Comparison of ENCODE assay signal across 6 cellular contexts in the genomic region with DNA sequence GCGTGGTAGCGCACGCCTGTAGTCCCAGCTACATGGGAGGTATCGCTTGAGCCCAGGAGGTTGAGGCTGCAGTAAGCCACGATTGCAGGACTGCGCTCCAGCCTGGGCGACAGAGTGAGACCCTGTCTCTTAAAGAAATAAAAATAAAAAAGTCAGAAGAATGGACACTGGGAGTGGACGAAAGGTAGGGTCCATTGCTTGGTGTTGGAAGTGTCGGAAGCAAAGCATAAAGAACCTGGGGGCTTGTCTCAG. TPM values are rescaled to one million over a fixed set of nuclear protein-coding genes. Genes with fewer than 3 reads are reported as not detected.
DNase-seq lines count a peak whose midpoint lies in the region; ATAC-seq and TF ChIP-seq lines count a peak whose summit lies in the region.

No MANE protein-coding gene starts in this region.

- peaks cover 17% of the 10 kb centered on the region for H3K4me1 ChIP-seq in lower lobe of right lung

- H3K36me3 ChIP-seq in lower lobe of right lung = no peaks in the 10 kb centered on the region

- H3K27me3 Mint-ChIP-seq in CD14-positive monocyte (ENCODE audit: low read depth in 3 of 3) = peaks cover 0 to 5% (median 4%) of the 10 kb centered on the region in 3 donors
- peaks cover 30% of the 10 kb centered on the region for H3K27me3 Mint-ChIP-seq in WTC11 (ENCODE audit: low read depth)

- no peaks in the 10 kb centered on the region for H3K9me3 Mint-ChIP-seq in CD14-positive monocyte
- H3K9me3 Mint-ChIP-seq in WTC11 = no peaks in the 10 kb centered on the region

- no peaks in the 10 kb centered on the region for H3K27me3 ChIP-seq in lower lobe of right lung (ENCODE audit: low read depth)

- DNase-seq in CD14-positive monocyte (ENCODE audit: low spot score) (no peak), WTC11 (ENCODE audit: low spot score) (no peak), lower lobe of right lung (no peak), NCI-H2081 (lab: John Stamatoyannopoulos, UW) (no peak), GOT3 (lab: John Stamatoyannopoulos, UW) (no peak), DMS79 treated with DMSO at 0.1 percent for 48 hours (lab: John Stamatoyannopoulos, UW) (no peak)

- no peak overlapping the region for H3K27ac ChIP-seq in lower lobe of right lung

- H3K36me3 Mint-ChIP-seq in CD14-positive monocyte (peaks cover 10 to 16% of the 10 kb centered on the region in 2 donors), WTC11 (no peaks in the 10 kb centered on the region)

- H3K4me3 ChIP-seq in lower lobe of right lung = peak overlapping the region; percentile 92

- intact Hi-C loops in CD14-positive monocyte (cut with micrococcal nuclease) = loop anchor here in 1 of 2 donors (5.0 to 10.0 kb wide), 3 partner anchors 33 to 280 kb away; a partner anchor contains a TSS
- intact Hi-C loops in lower lobe of right lung (cut with DNase I) = no loop called here

- H3K4me3 Mint-ChIP-seq in CD14-positive monocyte (peak overlapping the region; percentile 84 to 85), WTC11 (peak overlapping the region; percentile 53)

- no peak for ATAC-seq in WTC11
- peak in 1 of 2 donors; percentile 1 for ATAC-seq in lower lobe of right lung

- H3K27ac Mint-ChIP-seq in CD14-positive monocyte (peak overlapping the region in 2 of 7 donors; percentile 67 to 80), WTC11 (no peak overlapping the region)

- CTCF ChIA-PET in WTC11 (lab: Charles Lee) = interaction anchor here (2.5 kb wide), 1 partner anchor 10 kb away, joined by 11 read pairs; no protein-coding TSS in a partner anchor

- H3K9me3 ChIP-seq in lower lobe of right lung = no peaks in the 10 kb centered on the region

- TF ChIP-seq CTCF in CD14-positive monocyte (IDR thresholded peaks at IDR 0.05) (no peak), WTC11 (IDR thresholded peaks at IDR 0.05) (no peak), lower lobe of right lung (IDR thresholded peaks at IDR 0.05) (no peak)

- POLR2A ChIA-PET in WTC11 (lab: Charles Lee) = no interaction called here

- H3K4me1 Mint-ChIP-seq in CD14-positive monocyte (peaks cover 23% of the 10 kb centered on the region), WTC11 (peaks cover 30% of the 10 kb centered on the region)

TF ChIP-seq in WTC11, 78 proteins besides CTCF, POLR2A, EP300 and RAD21:
- no peak for TF ChIP-seq ZNF138 (CRISPR knock-in tag; conservative IDR thresholded peaks at IDR 0.05)
- no peak for TF ChIP-seq NR3C1 (CRISPR knock-in tag; conservative IDR thresholded peaks at IDR 0.05; ENCODE audit: low read depth)
- TF ChIP-seq, protein P1, sequence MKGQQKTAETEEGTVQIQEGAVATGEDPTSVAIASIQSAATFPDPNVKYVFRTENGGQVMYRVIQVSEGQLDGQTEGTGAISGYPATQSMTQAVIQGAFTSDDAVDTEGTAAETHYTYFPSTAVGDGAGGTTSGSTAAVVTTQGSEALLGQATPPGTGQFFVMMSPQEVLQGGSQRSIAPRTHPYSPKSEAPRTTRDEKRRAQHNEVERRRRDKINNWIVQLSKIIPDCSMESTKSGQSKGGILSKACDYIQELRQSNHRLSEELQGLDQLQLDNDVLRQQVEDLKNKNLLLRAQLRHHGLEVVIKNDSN (CRISPR knock-in tag; IDR thresholded peaks at IDR 0.05) = no peak
- TF ChIP-seq SOX15 (CRISPR knock-in tag; IDR thresholded peaks at IDR 0.05) = no peak
- TF ChIP-seq, protein P2, sequence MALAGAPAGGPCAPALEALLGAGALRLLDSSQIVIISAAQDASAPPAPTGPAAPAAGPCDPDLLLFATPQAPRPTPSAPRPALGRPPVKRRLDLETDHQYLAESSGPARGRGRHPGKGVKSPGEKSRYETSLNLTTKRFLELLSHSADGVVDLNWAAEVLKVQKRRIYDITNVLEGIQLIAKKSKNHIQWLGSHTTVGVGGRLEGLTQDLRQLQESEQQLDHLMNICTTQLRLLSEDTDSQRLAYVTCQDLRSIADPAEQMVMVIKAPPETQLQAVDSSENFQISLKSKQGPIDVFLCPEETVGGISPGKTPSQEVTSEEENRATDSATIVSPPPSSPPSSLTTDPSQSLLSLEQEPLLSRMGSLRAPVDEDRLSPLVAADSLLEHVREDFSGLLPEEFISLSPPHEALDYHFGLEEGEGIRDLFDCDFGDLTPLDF (CRISPR knock-in tag; IDR thresholded peaks at IDR 0.05) = no peak
- TF ChIP-seq TEAD4 (CRISPR knock-in tag; IDR thresholded peaks at IDR 0.05) = no peak
- no peak for TF ChIP-seq TEAD1 (CRISPR knock-in tag; IDR thresholded peaks at IDR 0.05)
- no peak for TF ChIP-seq ZNF219 (CRISPR knock-in tag; IDR thresholded peaks at IDR 0.05; ENCODE audit: borderline replicate concordance)
- TF ChIP-seq, protein P3, sequence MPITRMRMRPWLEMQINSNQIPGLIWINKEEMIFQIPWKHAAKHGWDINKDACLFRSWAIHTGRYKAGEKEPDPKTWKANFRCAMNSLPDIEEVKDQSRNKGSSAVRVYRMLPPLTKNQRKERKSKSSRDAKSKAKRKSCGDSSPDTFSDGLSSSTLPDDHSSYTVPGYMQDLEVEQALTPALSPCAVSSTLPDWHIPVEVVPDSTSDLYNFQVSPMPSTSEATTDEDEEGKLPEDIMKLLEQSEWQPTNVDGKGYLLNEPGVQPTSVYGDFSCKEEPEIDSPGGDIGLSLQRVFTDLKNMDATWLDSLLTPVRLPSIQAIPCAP (CRISPR knock-in tag; IDR thresholded peaks at IDR 0.05) = no peak
- no peak for TF ChIP-seq CBFB (CRISPR knock-in tag; IDR thresholded peaks at IDR 0.05; ENCODE audit: low read depth)
- TF ChIP-seq, protein P4, sequence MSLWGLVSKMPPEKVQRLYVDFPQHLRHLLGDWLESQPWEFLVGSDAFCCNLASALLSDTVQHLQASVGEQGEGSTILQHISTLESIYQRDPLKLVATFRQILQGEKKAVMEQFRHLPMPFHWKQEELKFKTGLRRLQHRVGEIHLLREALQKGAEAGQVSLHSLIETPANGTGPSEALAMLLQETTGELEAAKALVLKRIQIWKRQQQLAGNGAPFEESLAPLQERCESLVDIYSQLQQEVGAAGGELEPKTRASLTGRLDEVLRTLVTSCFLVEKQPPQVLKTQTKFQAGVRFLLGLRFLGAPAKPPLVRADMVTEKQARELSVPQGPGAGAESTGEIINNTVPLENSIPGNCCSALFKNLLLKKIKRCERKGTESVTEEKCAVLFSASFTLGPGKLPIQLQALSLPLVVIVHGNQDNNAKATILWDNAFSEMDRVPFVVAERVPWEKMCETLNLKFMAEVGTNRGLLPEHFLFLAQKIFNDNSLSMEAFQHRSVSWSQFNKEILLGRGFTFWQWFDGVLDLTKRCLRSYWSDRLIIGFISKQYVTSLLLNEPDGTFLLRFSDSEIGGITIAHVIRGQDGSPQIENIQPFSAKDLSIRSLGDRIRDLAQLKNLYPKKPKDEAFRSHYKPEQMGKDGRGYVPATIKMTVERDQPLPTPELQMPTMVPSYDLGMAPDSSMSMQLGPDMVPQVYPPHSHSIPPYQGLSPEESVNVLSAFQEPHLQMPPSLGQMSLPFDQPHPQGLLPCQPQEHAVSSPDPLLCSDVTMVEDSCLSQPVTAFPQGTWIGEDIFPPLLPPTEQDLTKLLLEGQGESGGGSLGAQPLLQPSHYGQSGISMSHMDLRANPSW (CRISPR knock-in tag; conservative IDR thresholded peaks at IDR 0.05; ENCODE audit: low read depth) = no peak
- TF ChIP-seq TCF7 (CRISPR knock-in tag; IDR thresholded peaks at IDR 0.05; ENCODE audit: low read depth) = no peak
- TF ChIP-seq, protein P5, sequence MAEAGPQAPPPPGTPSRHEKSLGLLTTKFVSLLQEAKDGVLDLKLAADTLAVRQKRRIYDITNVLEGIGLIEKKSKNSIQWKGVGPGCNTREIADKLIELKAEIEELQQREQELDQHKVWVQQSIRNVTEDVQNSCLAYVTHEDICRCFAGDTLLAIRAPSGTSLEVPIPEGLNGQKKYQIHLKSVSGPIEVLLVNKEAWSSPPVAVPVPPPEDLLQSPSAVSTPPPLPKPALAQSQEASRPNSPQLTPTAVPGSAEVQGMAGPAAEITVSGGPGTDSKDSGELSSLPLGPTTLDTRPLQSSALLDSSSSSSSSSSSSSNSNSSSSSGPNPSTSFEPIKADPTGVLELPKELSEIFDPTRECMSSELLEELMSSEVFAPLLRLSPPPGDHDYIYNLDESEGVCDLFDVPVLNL (CRISPR knock-in tag; IDR thresholded peaks at IDR 0.05; ENCODE audit: borderline replicate concordance, low read depth) = no peak
- no peak for TF ChIP-seq ZNF416 (CRISPR knock-in tag; IDR thresholded peaks at IDR 0.05)
- no peak for TF ChIP-seq JUN (CRISPR knock-in tag; IDR thresholded peaks at IDR 0.05)
- TF ChIP-seq, protein P6, sequence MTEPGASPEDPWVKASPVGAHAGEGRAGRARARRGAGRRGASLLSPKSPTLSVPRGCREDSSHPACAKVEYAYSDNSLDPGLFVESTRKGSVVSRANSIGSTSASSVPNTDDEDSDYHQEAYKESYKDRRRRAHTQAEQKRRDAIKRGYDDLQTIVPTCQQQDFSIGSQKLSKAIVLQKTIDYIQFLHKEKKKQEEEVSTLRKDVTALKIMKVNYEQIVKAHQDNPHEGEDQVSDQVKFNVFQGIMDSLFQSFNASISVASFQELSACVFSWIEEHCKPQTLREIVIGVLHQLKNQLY (CRISPR knock-in tag; IDR thresholded peaks at IDR 0.05) = no peak
- no peak for TF ChIP-seq NR1H2 (CRISPR knock-in tag; IDR thresholded peaks at IDR 0.05)
TF ChIP-seq in WTC11: peak in this region for 0.

RNA-seq across cellular contexts. Expression of a gene that starts 0.4 kb away (rescaled TPM):
- polyA plus RNA-seq in CD14-positive monocyte = not detected
- total RNA-seq in WTC11 (2021) = 36.8 to 43.9 TPM (median 39.8 TPM) in 3 replicates
- total RNA-seq in lower lobe of right lung = 13.1 TPM

RNA-seq across cellular contexts. Expression of a gene that starts 17.0 kb away (rescaled TPM):
- polyA plus RNA-seq in CD14-positive monocyte = 1 to 10 TPM; 1.8 to 2.9 TPM
- 32.9 to 36.7 TPM (median 36.2 TPM) in 3 replicates for total RNA-seq in WTC11 (2021)
- 20.8 TPM for total RNA-seq in lower lobe of right lung

RNA-seq across cellular contexts. Expression of a gene that starts 18.1 kb away (rescaled TPM):
- polyA plus RNA-seq in CD14-positive monocyte = not detected
- total RNA-seq in WTC11 (2021) (1.4 to 2.5 TPM (median 1.7 TPM) in 3 replicates), lower lobe of right lung (29.4 TPM)

RNA-seq across cellular contexts. Expression of a gene that starts 26.6 kb away (rescaled TPM):
- 1 to 10 TPM; 5.6 to 7.2 TPM for polyA plus RNA-seq in CD14-positive monocyte
- total RNA-seq in WTC11 (2021) (4.7 to 6.4 TPM (median 5.6 TPM) in 3 replicates), lower lobe of right lung (7.2 TPM)

RNA-seq across cellular contexts. Expression of a gene that starts 29.5 kb away (rescaled TPM):
- polyA plus RNA-seq in CD14-positive monocyte = 100 to 1,000 TPM; 129 to 149 TPM
- 80.3 to 85.3 TPM (median 84.0 TPM) in 3 replicates for total RNA-seq in WTC11 (2021)
- total RNA-seq in lower lobe of right lung = 60.0 TPM
